ENCODE assay signal across 21 cellular contexts in the genomic region with DNA sequence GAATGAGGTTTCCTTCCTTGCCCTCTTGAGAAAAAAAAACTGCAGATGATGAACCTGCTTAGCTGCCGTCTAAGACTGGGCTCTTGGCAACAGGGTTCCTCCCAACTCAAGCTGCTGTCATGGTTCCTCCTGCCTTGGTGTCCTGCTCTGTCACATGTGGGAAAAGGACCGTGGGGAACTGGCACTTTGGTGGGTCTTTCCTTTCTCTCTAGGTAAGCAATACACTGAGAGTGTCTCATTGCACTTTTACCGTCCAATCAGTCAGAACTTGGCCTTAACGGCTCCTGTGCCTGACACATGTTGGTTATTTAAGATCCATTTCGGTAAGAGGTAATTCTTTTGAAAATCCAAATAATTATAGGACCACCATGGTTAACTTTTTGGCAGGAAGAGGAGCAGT.
"Had no signal": no experiment of that assay in that cellular context is flagged by ENCODE, and none has a peak within 500 bp of the region (broad histone marks: within the 10 kb centered on the region; RNA-seq: fewer than 3 reads in every experiment).

No MANE protein-coding gene starts in this region.

- H3K36me3 Mint-ChIP-seq: mesothelial cell of epicardium, WTC11 had no signal

- H3K9me3 Mint-ChIP-seq: activated CD8-positive, alpha-beta T cell treated with anti-CD3 and anti-CD28 coated beads for 36 hours; activated T-cell treated with anti-CD3 and anti-CD28 coated beads, Interleukin-2, amount 50 U/mL, for 24 hours; activated T-helper 2 cell treated with anti-CD3 and anti-CD28 coated beads, Interferon-gamma antibody, Interleukin-2, Interleukin-4, amounts not matched to agents 10 μg/mL and 5 μg/mL and 100 μg/mL, durations not matched to agents 14 hours and 24 hours and 36 hours; mesothelial cell of epicardium; nephron progenitor cell; WTC11 had no signal

- H3K4me1 ChIP-seq: lower lobe of right lung, thyroid gland had no signal

- H3K27ac Mint-ChIP-seq: activated CD8-positive, alpha-beta T cell treated with anti-CD3 and anti-CD28 coated beads for 36 hours; activated T-cell treated with anti-CD3 and anti-CD28 coated beads, Interleukin-2, amount 50 U/mL, for 24 hours; activated T-helper 2 cell treated with anti-CD3 and anti-CD28 coated beads, Interferon-gamma antibody, Interleukin-2, Interleukin-4, amounts not matched to agents 10 μg/mL and 5 μg/mL and 100 μg/mL, durations not matched to agents 14 hours and 24 hours and 36 hours; nephron progenitor cell; progenitor cell of endocrine pancreas; WTC11 had no signal

- H3K79me2 ChIP-seq: hepatocyte had no signal

- H3K4me3 ChIP-seq: hepatocyte, lower lobe of right lung, thyroid gland had no signal

- H3K4me3 Mint-ChIP-seq: activated CD8-positive, alpha-beta T cell treated with anti-CD3 and anti-CD28 coated beads for 36 hours; activated T-cell treated with anti-CD3 and anti-CD28 coated beads, Interleukin-2, amount 50 U/mL, for 24 hours; mesothelial cell of epicardium; nephron progenitor cell; WTC11 had no signal

- H3K36me3 ChIP-seq: brain microvascular endothelial cell, lower lobe of right lung, thyroid gland had no signal

- H3K4me2 ChIP-seq: hepatocyte had no signal

- H3K27ac ChIP-seq: hepatocyte, lower lobe of right lung, thyroid gland had no signal

- DNase-seq: activated CD4-positive, alpha-beta T cell treated with anti-CD3 and anti-CD28 coated beads for 4 hours; activated CD8-positive, alpha-beta T cell treated with anti-CD3 and anti-CD28 coated beads for 36 hours; activated naive CD4-positive, alpha-beta T cell treated with Interleukin-2 at 50 U/mL for 16 hours; activated T-cell treated with anti-CD3 and anti-CD28 coated beads, Interleukin-2, amount 50 U/mL, for 24 hours; anterior cingulate cortex; brain microvascular endothelial cell; cerebellar nuclear complex; effector CD4-positive, alpha-beta T cell; left colon; lower lobe of right lung; nephron progenitor cell; stimulated activated CD4-positive, alpha-beta T cell treated with anti-CD3 and anti-CD28 coated beads, Interleukin-12 subunit alpha, Interleukin-12 subunit beta, amount 100 ng/mL, for 4 hours; stimulated activated CD4-positive, alpha-beta T cell treated with anti-CD3 and anti-CD28 coated beads, Interleukin-1b, Interleukin-23, amount 100 ng/mL, for 48 hours; stimulated activated naive CD4-positive, alpha-beta T cell treated with Interleukin-2 at 50 U/mL for 16 hours; thyroid gland had no signal

- ATAC-seq: activated CD8-positive, alpha-beta T cell treated with anti-CD3 and anti-CD28 coated beads for 36 hours; esophagus mucosa; left colon; lower lobe of right lung; WTC11 had no signal

- H3K27me3 ChIP-seq: brain microvascular endothelial cell, hepatocyte, thyroid gland had no signal

- H2AFZ ChIP-seq: hepatocyte had no signal

- H3K9me3 ChIP-seq: lower lobe of right lung, thyroid gland had no signal
